In the genomic region with DNA sequence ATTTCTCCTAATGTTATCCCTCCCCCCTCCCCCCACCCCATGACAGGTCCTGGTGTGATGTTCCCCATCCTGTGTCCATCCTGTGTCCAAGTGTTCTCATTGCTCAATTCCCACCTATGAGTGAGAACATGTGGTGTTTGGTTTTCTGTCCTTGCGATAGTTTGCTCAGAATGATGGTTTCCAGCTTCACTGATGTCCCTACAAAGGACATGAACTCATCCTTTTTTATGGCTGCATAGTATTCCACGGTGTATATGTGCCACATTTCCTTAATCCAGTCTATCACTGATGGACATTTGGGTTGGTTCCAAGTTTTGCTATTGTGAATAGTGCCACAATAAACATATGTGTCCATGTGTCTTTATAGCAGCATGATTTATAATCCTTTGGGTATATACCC, we compare ENCODE assay signal across 3 cellular contexts.
A peak's percentile ranks its signal among the peaks of the same experiment; 100 is the strongest.
DNase-seq lines count a peak whose midpoint lies in the region; ATAC-seq, FAIRE-seq and TF ChIP-seq lines count a peak whose summit lies in the region.
"Not testable (repeated sequence)": the region's sequence is repeated elsewhere in the genome, so short reads cannot be mapped to it uniquely, and the experiment has no call there.

No MANE protein-coding gene starts in this region.

- not testable (repeated sequence) for H3K27me3 Mint-ChIP-seq in astrocyte (ENCODE audit: low read depth, unreplicated experiment)

- not testable (repeated sequence) for H2AFZ ChIP-seq in astrocyte (ENCODE audit: low read depth, low read length); K562 (ENCODE audit: low read depth, low read length)

- not testable (repeated sequence) for ATAC-seq in K562

- not testable (repeated sequence) for H3K9me3 ChIP-seq in HEK293 (ENCODE audit: control insufficient read depth, insufficient read depth, low read depth, low read length); astrocyte (ENCODE audit: insufficient read depth, low read depth, low read length); K562 (replicated peaks; ENCODE audit: control insufficient read depth, insufficient read depth, low read depth, low read length)

- H4K20me1 ChIP-seq in astrocyte (ENCODE audit: insufficient read depth, low read length); K562 (replicated peaks; ENCODE audit: control insufficient read depth, insufficient read depth, low read length): not testable (repeated sequence)

- POLR2A ChIA-PET in HEK293 (lab: Yijun Ruan, JAX); K562 (lab: Yijun Ruan, JAX): not testable (repeated sequence)

- not testable (repeated sequence) for H3K79me2 ChIP-seq in astrocyte (ENCODE audit: insufficient read depth, low read length); K562 (ENCODE audit: control insufficient read depth, insufficient read depth, low read length)

- not testable (repeated sequence) for H3K36me3 ChIP-seq in HEK293 (ENCODE audit: control insufficient read depth in 2 of 2, insufficient read depth in 1 of 2, low read length in 2 of 2); astrocyte (ENCODE audit: insufficient read depth, low read length); K562 (ENCODE audit: control insufficient read depth, insufficient read depth, low read length)

- not testable (repeated sequence) for BruUV-seq in K562 (replicated peaks; lab: Mats Ljungman, UMichigan)

- H3K9me3 Mint-ChIP-seq in astrocyte (ENCODE audit: unreplicated experiment) = not testable (repeated sequence)

- H3K27ac ChIP-seq in HEK293 (ENCODE audit: extremely low read depth, low read depth, low read length); astrocyte (ENCODE audit: low read depth, low read length); K562 (ENCODE audit: extremely low read depth, low read depth, low read length): not testable (repeated sequence)

- DNase-seq in astrocyte (ENCODE audit: low read depth); K562 (ENCODE audit: extremely low read depth in 1 of 4, low spot score in 3 of 4): not testable (repeated sequence)

- H3K36me3 Mint-ChIP-seq in astrocyte (ENCODE audit: low read depth, unreplicated experiment) = not testable (repeated sequence)

- in situ Hi-C loops in K562 (cut with MboI) = loop anchor here (10.0 kb wide), 1 partner anchor 460 kb away; no protein-coding TSS in a partner anchor

- not testable (repeated sequence) for TF ChIP-seq EP300 in K562 (IDR thresholded peaks at IDR 0.05; ENCODE audit: low read length)

- TF ChIP-seq CTCF in HEK293 (tag by site-specific recombination; IDR thresholded peaks at IDR 0.05); astrocyte (IDR thresholded peaks at IDR 0.05; ENCODE audit: insufficient read depth, low read depth, low read length); K562 (IDR thresholded peaks at IDR 0.05 in 2 of 3, conservative IDR thresholded peaks at IDR 0.05 in 1 of 3; ENCODE audit: insufficient read depth in 2 of 3, low read depth in 1 of 3, low read length in 3 of 3): not testable (repeated sequence)

- TF ChIP-seq POLR2A in K562 (conservative IDR thresholded peaks at IDR 0.05) = not testable (repeated sequence)

- H3K4me2 ChIP-seq in astrocyte (ENCODE audit: low read length); K562 (ENCODE audit: insufficient read depth, low read length): not testable (repeated sequence)

- not testable (repeated sequence) for H3K9ac ChIP-seq in astrocyte (ENCODE audit: low read length); K562 (ENCODE audit: insufficient read depth in 1 of 2, low read depth in 2 of 2, low read length in 2 of 2)

- H3K27me3 ChIP-seq in astrocyte (ENCODE audit: insufficient read depth, low read length); K562 (ENCODE audit: control insufficient read depth in 2 of 2, insufficient read depth in 2 of 2, low read length in 2 of 2): not testable (repeated sequence)

- CTCF ChIA-PET in HEK293 (lab: Yijun Ruan, JAX) = interaction anchor here (0.6 kb wide), 1 partner anchor 760 kb away, joined by 3 read pairs; no protein-coding TSS in a partner anchor
- CTCF ChIA-PET in K562 (lab: Yijun Ruan, JAX; ENCODE audit: low intra/inter-chr PET ratio) = not testable (repeated sequence)

- not testable (repeated sequence) for H3K4me1 Mint-ChIP-seq in astrocyte (ENCODE audit: low read depth, unreplicated experiment)

- WGBS in K562 (ENCODE audit: insufficient coverage, low coverage, missing lambda C conversion rate) = 20% methylated on average over 2 of the region's 2 CpGs

- H3K4me1 ChIP-seq in HEK293 (ENCODE audit: control insufficient read depth, insufficient read depth, low read length); astrocyte (ENCODE audit: insufficient read depth, low read length); K562 (replicated peaks in 1 of 2; ENCODE audit: control insufficient read depth in 2 of 2, insufficient read depth in 2 of 2, low read length in 2 of 2): not testable (repeated sequence)

- peak; percentile 78 for FAIRE-seq in astrocyte (lab: Jason Lieb, UNC)
- not testable (repeated sequence) for FAIRE-seq in K562 (lab: Jason Lieb, UNC)

- TF ChIP-seq RAD21 in K562 (CRISPR knock-in tag; conservative IDR thresholded peaks at IDR 0.05 in 1 of 2, IDR thresholded peaks at IDR 0.05 in 1 of 2) = not testable (repeated sequence)

- intact Hi-C loops in K562 (cut with micrococcal nuclease) = not testable (repeated sequence)

- H3K9me1 ChIP-seq in K562 (ENCODE audit: control insufficient read depth, insufficient read depth, low read length) = not testable (repeated sequence)

- H3K4me3 Mint-ChIP-seq in astrocyte (ENCODE audit: unreplicated experiment) = not testable (repeated sequence)

- not testable (repeated sequence) for H3K4me3 ChIP-seq in HEK293 (ENCODE audit: low read depth, low read length); astrocyte (ENCODE audit: insufficient read depth, low read depth, low read length); K562

- not testable (repeated sequence) for H3K27ac Mint-ChIP-seq in astrocyte (ENCODE audit: unreplicated experiment)

TF ChIP-seq in HEK293, 187 proteins besides CTCF, POLR2A, EP300 and RAD21:
- peak; percentile 95 for TF ChIP-seq ZNF146 (tag by site-specific recombination; IDR thresholded peaks at IDR 0.05)
TF ChIP-seq in HEK293: peak in this region for 1; not testable (repeated sequence) for 186.

TF ChIP-seq in K562, 482 proteins besides CTCF, POLR2A, EP300 and RAD21:
- peak; percentile 41 for TF ChIP-seq ZNF146 (CRISPR knock-in tag; IDR thresholded peaks at IDR 0.05; ENCODE audit: unreplicated experiment)
